ENCODE assay signal across 37 cellular contexts in the genomic region with DNA sequence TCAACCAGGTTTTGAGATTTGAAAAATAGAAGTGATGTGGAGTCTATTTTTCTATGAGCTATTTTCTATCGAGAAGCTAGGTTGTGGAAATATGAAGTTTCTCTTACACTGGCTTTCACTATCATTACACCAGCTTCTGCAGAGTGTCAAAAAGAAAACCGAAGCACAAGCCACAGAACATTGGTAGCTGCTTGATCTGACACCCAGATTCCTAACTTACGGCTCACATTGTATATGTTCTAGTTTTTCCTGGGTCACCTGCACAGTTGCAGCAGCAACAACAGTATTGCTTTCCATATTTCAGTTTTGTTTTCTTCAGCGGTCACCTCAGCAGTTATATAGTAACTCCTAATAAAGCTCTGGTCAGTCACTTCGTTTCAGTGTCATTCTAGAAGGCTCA.
"Had no signal": no experiment of that assay in that cellular context is flagged by ENCODE, and none has a peak within 500 bp of the region (broad histone marks: within the 10 kb centered on the region; RNA-seq: fewer than 3 reads in every experiment).

No MANE protein-coding gene starts in this region.

- H3K4me1 ChIP-seq: Peyer's patch had no signal

- H3K4me1 Mint-ChIP-seq: activated B cell treated with CpG ODN at 0.5 μM for 24 hours; activated CD4-positive, alpha-beta memory T cell treated with anti-CD3 and anti-CD28 coated beads, Interleukin-2, amount 10 ng/mL, durations not matched to agents 7 days and 5 days; activated CD8-positive, alpha-beta memory T cell treated with anti-CD3 and anti-CD28 coated beads, Interleukin-2, amount 10 ng/mL, durations not matched to agents 7 days and 5 days; activated naive CD8-positive, alpha-beta T cell treated with anti-CD3 and anti-CD28 coated beads for 36 hours; activated T-helper 17 cell treated with anti-CD3 and anti-CD28 coated beads, Interleukin-2, amount 50 U/mL, for 72 hours; T-cell; T-helper 17 cell had no signal

- DNase-seq: activated B cell treated with CpG ODN at 0.5 μM for 24 hours; activated CD4-positive, alpha-beta memory T cell treated with anti-CD3 and anti-CD28 coated beads, Interleukin-2, amount 10 ng/mL, durations not matched to agents 7 days and 5 days; activated CD4-positive, alpha-beta T cell treated with anti-CD3 and anti-CD28 coated beads for 4 hours; activated CD4-positive, CD25-positive, alpha-beta regulatory T cell treated with anti-CD3 and anti-CD28 coated beads, Interleukin-2, amount 50 U/mL, for 72 hours; activated CD8-positive, alpha-beta memory T cell treated with anti-CD3 and anti-CD28 coated beads for 24 hours; activated CD8-positive, alpha-beta memory T cell treated with anti-CD3 and anti-CD28 coated beads, Interleukin-2, amount 10 ng/mL, durations not matched to agents 7 days and 5 days; activated CD8-positive, alpha-beta memory T cell treated with anti-CD3 and anti-CD28 coated beads, Interleukin-2, amount 50 U/mL, for 48 hours; activated effector memory CD4-positive, alpha-beta T cell treated with anti-CD3 and anti-CD28 coated beads, Interleukin-2, amount 50 U/mL, for 16 hours; activated naive CD4-positive, alpha-beta T cell; activated naive CD4-positive, alpha-beta T cell treated with anti-CD3 and anti-CD28 coated beads, Interleukin-2, amount 50 U/mL, for 16 hours; activated naive CD8-positive, alpha-beta T cell treated with anti-CD3 and anti-CD28 coated beads for 36 hours; activated T-cell treated with anti-CD3 and anti-CD28 coated beads, Interleukin-2, amount 50 U/mL, for 72 hours; amniotic stem cell; aorta; brain microvascular endothelial cell; central memory CD4-positive, alpha-beta T cell; KBM-7; NCI-H1105 treated with DMSO at 0.1 percent for 48 hours; NCI-H1436; NCI-H1694; NCI-H1930; NCI-H2081 treated with DMSO at 0.1 percent for 48 hours; NCI-H226; NCI-H446 treated with DMSO at 0.1 percent for 48 hours; NCI-H524; NCI-H69; NCI-H82; PC-3; Peyer's patch; SIG-M5; T-cell; T-helper 17 cell had no signal

- H3K27me3 Mint-ChIP-seq: activated B cell treated with CpG ODN at 0.5 μM for 24 hours; activated CD4-positive, alpha-beta memory T cell treated with anti-CD3 and anti-CD28 coated beads, Interleukin-2, amount 10 ng/mL, durations not matched to agents 7 days and 5 days; activated CD8-positive, alpha-beta memory T cell treated with anti-CD3 and anti-CD28 coated beads, Interleukin-2, amount 10 ng/mL, durations not matched to agents 7 days and 5 days; activated naive CD8-positive, alpha-beta T cell treated with anti-CD3 and anti-CD28 coated beads for 36 hours; activated T-helper 17 cell treated with anti-CD3 and anti-CD28 coated beads, Interleukin-2, amount 50 U/mL, for 72 hours; T-cell; T-helper 17 cell had no signal

- H3K27ac ChIP-seq: brain microvascular endothelial cell, Peyer's patch, RWPE1, VCaP had no signal

- H3K36me3 ChIP-seq: brain microvascular endothelial cell, Peyer's patch had no signal

- H3K36me3 Mint-ChIP-seq: activated CD8-positive, alpha-beta memory T cell treated with anti-CD3 and anti-CD28 coated beads, Interleukin-2, amount 10 ng/mL, durations not matched to agents 7 days and 5 days; activated naive CD8-positive, alpha-beta T cell treated with anti-CD3 and anti-CD28 coated beads for 36 hours; T-cell had no signal

- H3K27me3 ChIP-seq: brain microvascular endothelial cell, Peyer's patch had no signal

- H3K4me3 ChIP-seq: Peyer's patch had no signal

- H3K4me3 Mint-ChIP-seq: activated B cell treated with CpG ODN at 0.5 μM for 24 hours; activated CD4-positive, alpha-beta memory T cell treated with anti-CD3 and anti-CD28 coated beads, Interleukin-2, amount 10 ng/mL, durations not matched to agents 7 days and 5 days; activated CD8-positive, alpha-beta memory T cell treated with anti-CD3 and anti-CD28 coated beads, Interleukin-2, amount 10 ng/mL, durations not matched to agents 7 days and 5 days; activated naive CD8-positive, alpha-beta T cell treated with anti-CD3 and anti-CD28 coated beads for 36 hours; activated T-cell treated with anti-CD3 and anti-CD28 coated beads, Interleukin-2, amount 50 U/mL, for 72 hours; activated T-helper 17 cell treated with anti-CD3 and anti-CD28 coated beads, Interleukin-2, amount 50 U/mL, for 72 hours; T-cell; T-helper 17 cell had no signal

- H3K27ac Mint-ChIP-seq: activated B cell treated with CpG ODN at 0.5 μM for 24 hours; activated CD4-positive, alpha-beta memory T cell treated with anti-CD3 and anti-CD28 coated beads, Interleukin-2, amount 10 ng/mL, durations not matched to agents 7 days and 5 days; activated CD8-positive, alpha-beta memory T cell treated with anti-CD3 and anti-CD28 coated beads, Interleukin-2, amount 10 ng/mL, durations not matched to agents 7 days and 5 days; activated naive CD8-positive, alpha-beta T cell treated with anti-CD3 and anti-CD28 coated beads for 36 hours; activated T-cell treated with anti-CD3 and anti-CD28 coated beads, Interleukin-2, amount 50 U/mL, for 72 hours; activated T-helper 17 cell treated with anti-CD3 and anti-CD28 coated beads, Interleukin-2, amount 50 U/mL, for 72 hours; T-cell; T-helper 17 cell had no signal

- H3K9me3 Mint-ChIP-seq: activated naive CD8-positive, alpha-beta T cell treated with anti-CD3 and anti-CD28 coated beads for 36 hours had no signal

- ATAC-seq: activated CD8-positive, alpha-beta memory T cell treated with anti-CD3 and anti-CD28 coated beads, Interleukin-2, amount 10 ng/mL, durations not matched to agents 7 days and 5 days; activated T-cell treated with anti-CD3 and anti-CD28 coated beads, Interleukin-2, amount 50 U/mL, for 72 hours; activated T-helper 17 cell treated with anti-CD3 and anti-CD28 coated beads, Interleukin-2, amount 50 U/mL, for 72 hours; PC-3; Right ventricle myocardium inferior; SK-N-SH treated with all-trans-retinoic acid at 6 μM for 48 hours; T-cell; T-helper 17 cell had no signal
